In genomic region chr15:31503256-31503655, GRCh38 we compare ENCODE assay signal across 25 cellular contexts.
DNase-seq lines count a peak whose midpoint lies in the region; ATAC-seq and TF ChIP-seq lines count a peak whose summit lies in the region.
"Had no signal": no experiment of that assay in that cellular context is flagged by ENCODE, and none has a peak within 500 bp of the region (broad histone marks: within the 10 kb centered on the region; RNA-seq: fewer than 3 reads in every experiment).

No MANE protein-coding gene starts in this region.

- no peak overlapping the region for H3K27ac Mint-ChIP-seq in stimulated activated effector memory CD8-positive, alpha-beta T cell treated with anti-CD3 and anti-CD28 coated beads, Interleukin-12 subunit alpha, Interleukin-12 subunit beta, amount 100 ng/mL, for 72 hours
- H3K27ac Mint-ChIP-seq: CD8-positive, alpha-beta T cell; GM23338 had no signal

- WGBS in thyroid gland, 2 donors = 83 to 88% methylated on average over 5 to 6 of the region's 6 CpGs

- no peaks in the 10 kb centered on the region for H3K36me3 ChIP-seq in thyroid gland
- H3K36me3 ChIP-seq: SJCRH30 had no signal

- H3K4me3 Mint-ChIP-seq in stimulated activated effector memory CD8-positive, alpha-beta T cell treated with anti-CD3 and anti-CD28 coated beads, Interleukin-12 subunit alpha, Interleukin-12 subunit beta, amount 100 ng/mL, for 72 hours = no peak overlapping the region
- H3K4me3 Mint-ChIP-seq: CD8-positive, alpha-beta T cell; GM23338 had no signal

- H3K27me3 ChIP-seq in thyroid gland = no peaks in the 10 kb centered on the region
- H3K27me3 ChIP-seq: SJCRH30 had no signal

- peak; percentile 26 for DNase-seq in activated CD8-positive, alpha-beta memory T cell treated with anti-CD3 and anti-CD28 coated beads for 24 hours
- DNase-seq in activated CD8-positive, alpha-beta memory T cell treated with anti-CD3 and anti-CD28 coated beads, Interleukin-2, amount 50 U/mL, for 4 hours = no peak
- peak; percentile 29 for DNase-seq in activated CD8-positive, alpha-beta memory T cell treated with anti-CD3 and anti-CD28 coated beads, Interleukin-2, amount 50 U/mL, for 48 hours
- DNase-seq in islet precursor cell (peak; percentile 47), NCI-H146 treated with DMSO at 0.1 percent for 48 hours (lab: John Stamatoyannopoulos, UW; ENCODE audit: unreplicated experiment) (no peak), thyroid gland (no peak)
- peak in 1 of 2 donors; percentile 38 for DNase-seq in stimulated activated effector memory CD8-positive, alpha-beta T cell treated with anti-CD3 and anti-CD28 coated beads, Interleukin-12 subunit alpha, Interleukin-12 subunit beta, amount 100 ng/mL, for 72 hours (ENCODE audit: low spot score in 2 of 2)
- DNase-seq: AML-193, C1 segment of cervical spinal cord, DMS53, GDM1, HCEC 1CT, Karpas-422, NCI-H1048, NCI-H1417 treated with DMSO at 0.1 percent for 48 hours, NCI-H187 treated with DMSO at 0.1 percent for 48 hours, NCI-H2107, NCI-H446 treated with DMSO at 0.1 percent for 48 hours, NCI-H526 treated with DMSO at 0.1 percent for 48 hours, OCI-M1 had no signal

- H3K27ac ChIP-seq in thyroid gland = no peak overlapping the region
- H3K27ac ChIP-seq: 22Rv1, SJCRH30 had no signal

- intact Hi-C loops in thyroid gland (cut with DNase I) = no loop called here

- no peaks in the 10 kb centered on the region for H3K36me3 Mint-ChIP-seq in stimulated activated effector memory CD8-positive, alpha-beta T cell treated with anti-CD3 and anti-CD28 coated beads, Interleukin-12 subunit alpha, Interleukin-12 subunit beta, amount 100 ng/mL, for 72 hours
- H3K36me3 Mint-ChIP-seq: CD8-positive, alpha-beta T cell had no signal

- no peaks in the 10 kb centered on the region for H3K9me3 ChIP-seq in thyroid gland
- H3K9me3 ChIP-seq: SJCRH30 had no signal

- no peak for TF ChIP-seq CTCF in thyroid gland (IDR thresholded peaks at IDR 0.05)

- no peaks in the 10 kb centered on the region for H3K9me3 Mint-ChIP-seq in stimulated activated effector memory CD8-positive, alpha-beta T cell treated with anti-CD3 and anti-CD28 coated beads, Interleukin-12 subunit alpha, Interleukin-12 subunit beta, amount 100 ng/mL, for 72 hours
- H3K9me3 Mint-ChIP-seq: CD8-positive, alpha-beta T cell; GM23338 had no signal

- TF ChIP-seq POLR2A in thyroid gland (IDR thresholded peaks at IDR 0.05) = no peak

- peak; percentile 9 for ATAC-seq in stimulated activated effector memory CD8-positive, alpha-beta T cell treated with anti-CD3 and anti-CD28 coated beads, Interleukin-12 subunit alpha, Interleukin-12 subunit beta, amount 100 ng/mL, for 72 hours
- ATAC-seq in HG02970 (IDR thresholded peaks at IDR 0.05; ENCODE audit: low FRiP score, unreplicated experiment) = no peak
- ATAC-seq: CD8-positive, alpha-beta T cell; GM23338 had no signal

- H3K4me1 ChIP-seq in thyroid gland = peaks cover 0 to 5% of the 10 kb centered on the region in 2 donors
- H3K4me1 ChIP-seq: SJCRH30 had no signal

- H3K4me1 Mint-ChIP-seq in stimulated activated effector memory CD8-positive, alpha-beta T cell treated with anti-CD3 and anti-CD28 coated beads, Interleukin-12 subunit alpha, Interleukin-12 subunit beta, amount 100 ng/mL, for 72 hours = no peaks in the 10 kb centered on the region

- no peak overlapping the region for H3K4me3 ChIP-seq in thyroid gland (replicated peaks in 1 of 3)
- H3K4me3 ChIP-seq: GM23338, SJCRH30 had no signal

Comparison
In these comparisons a context has a peak if more than half of its experiments do, and no peak if none do; other contexts are left out.
1. DNase-seq: peak in activated CD8-positive, alpha-beta memory T cell treated with anti-CD3 and anti-CD28 coated beads for 24 hours (single experiment), activated CD8-positive, alpha-beta memory T cell treated with anti-CD3 and anti-CD28 coated beads, Interleukin-2, amount 50 U/mL, for 48 hours (single experiment) and islet precursor cell (single experiment); none in activated CD8-positive, alpha-beta memory T cell treated with anti-CD3 and anti-CD28 coated beads, Interleukin-2, amount 50 U/mL, for 4 hours (single experiment), NCI-H146 treated with DMSO at 0.1 percent for 48 hours (single experiment) and thyroid gland (0 of 2).